ENCODE assay signal across 9 cellular contexts in the genomic region with DNA sequence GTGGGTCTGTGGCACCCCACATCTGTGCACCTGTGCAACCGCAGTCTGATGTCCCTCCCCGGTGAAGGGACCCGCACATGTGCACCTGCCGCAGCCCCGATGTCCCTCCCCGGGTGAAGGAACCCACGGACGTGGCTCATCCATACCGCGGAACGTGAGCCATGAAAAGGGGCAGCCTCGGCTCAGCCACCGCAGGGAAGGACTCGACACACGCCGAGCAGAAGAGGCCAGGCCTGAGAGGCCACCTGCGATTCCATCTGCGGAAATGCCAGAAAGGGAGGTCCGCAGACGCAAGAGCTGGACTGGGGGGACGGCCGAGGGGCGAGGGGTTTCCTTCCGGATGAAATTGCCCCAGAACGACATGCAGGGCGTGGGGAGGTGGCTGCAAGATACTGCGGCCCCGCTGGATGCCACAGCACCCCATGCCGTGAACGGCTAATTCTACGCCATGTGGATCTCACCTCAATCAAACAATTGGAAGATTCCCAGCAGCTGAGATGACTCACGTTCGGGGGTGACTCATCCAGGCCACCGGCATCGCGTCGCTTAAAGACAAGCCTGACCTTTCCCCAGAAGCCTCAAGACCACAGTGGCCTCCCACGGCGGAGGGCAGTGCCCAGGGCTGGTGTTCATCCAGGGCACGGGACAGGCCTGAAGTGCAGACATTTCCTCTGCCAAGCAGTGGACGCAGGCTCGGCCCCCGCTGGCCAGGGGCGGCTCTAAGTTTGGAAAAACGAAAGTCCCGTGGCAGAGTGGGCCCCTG. TPM values are rescaled to one million over a fixed set of nuclear protein-coding genes. Genes with fewer than 3 reads are reported as not detected.
DNase-seq lines count a peak whose midpoint lies in the region; ATAC-seq and TF ChIP-seq lines count a peak whose summit lies in the region.
"Had no signal": no experiment of that assay in that cellular context is flagged by ENCODE, and none has a peak within 500 bp of the region (broad histone marks: within the 10 kb centered on the region; RNA-seq: fewer than 3 reads in every experiment).

No MANE protein-coding gene starts in this region.

- peak; percentile 55 for DNase-seq in activated gamma-delta T cell treated with Interleukin-2 at 50 U/mL for 16 hours
- DNase-seq in activated gamma-delta T cell (lab: John Stamatoyannopoulos, UW), result no peak
- peak; percentile 58 to 66 (median 66) for DNase-seq in activated CD8-positive, alpha-beta memory T cell treated with anti-CD3 and anti-CD28 coated beads for 48 hours (ENCODE audit: low read depth in 2 of 3, low spot score in 2 of 3)
- DNase-seq in epithelial cell of proximal tubule (ENCODE audit: low read depth), result peak; percentile 51
- peak; percentile 64 to 77 for DNase-seq in stimulated activated CD4-positive, alpha-beta T cell treated with anti-CD3 and anti-CD28 coated beads, Interleukin-1b, Interleukin-23, amount 100 ng/mL, for 4 hours (ENCODE audit: low read depth in 2 of 2)
- DNase-seq in lower lobe of right lung, result no peak
- no peak for DNase-seq in Right ventricle myocardium superior

- intact Hi-C loops in lower lobe of right lung (cut with DNase I), result no loop called here
- intact Hi-C loops in Right ventricle myocardium superior (cut with DNase I), result no loop called here

- TF ChIP-seq CTCF in epithelial cell of proximal tubule (conservative IDR thresholded peaks at IDR 0.05; ENCODE audit: low read depth, low read length), result no peak
- TF ChIP-seq CTCF in lower lobe of right lung (IDR thresholded peaks at IDR 0.05), result no peak

- H3K27me3 ChIP-seq in lower lobe of right lung (ENCODE audit: low read depth), result peaks cover 31% of the 10 kb centered on the region

- H3K36me3 ChIP-seq in lower lobe of right lung, result no peaks in the 10 kb centered on the region

- no peak for ATAC-seq in lower lobe of right lung
- ATAC-seq in Right ventricle myocardium superior (ENCODE audit: poor library complexity), result no peak
- no peak for ATAC-seq in GM19467 (IDR thresholded peaks at IDR 0.05; ENCODE audit: unreplicated experiment)

- H3K4me3 ChIP-seq in epithelial cell of proximal tubule (ENCODE audit: low read depth, low read length) (no peak overlapping the region), lower lobe of right lung (no peak overlapping the region)

- no peak overlapping the region for H3K27ac ChIP-seq in lower lobe of right lung
- H3K27ac ChIP-seq: C4-2B had no signal

- H3K4me1 ChIP-seq in lower lobe of right lung, result no peaks in the 10 kb centered on the region

- H3K9me3 ChIP-seq in lower lobe of right lung, result no peaks in the 10 kb centered on the region

RNA-seq across cellular contexts. Expression of gene SOX8, which starts 21.0 kb away (rescaled TPM):
- total RNA-seq in epithelial cell of proximal tubule (not detected in 2 replicates), lower lobe of right lung (0.15 TPM), Right ventricle myocardium superior (1.0 TPM)

RNA-seq across cellular contexts. Expression of gene LMF1, which starts 31.8 kb away (rescaled TPM):
- total RNA-seq in epithelial cell of proximal tubule (2.6 and 8.2 TPM in 2 replicates), lower lobe of right lung (23.8 TPM), Right ventricle myocardium superior (5.6 TPM)

Comparison
In these comparisons a context has a peak if more than half of its experiments do, and no peak if none do; other contexts are left out.
1. DNase-seq: peak in activated gamma-delta T cell treated with Interleukin-2 at 50 U/mL for 16 hours (single experiment), activated CD8-positive, alpha-beta memory T cell treated with anti-CD3 and anti-CD28 coated beads for 48 hours (3 of 3), epithelial cell of proximal tubule (single experiment) and stimulated activated CD4-positive, alpha-beta T cell treated with anti-CD3 and anti-CD28 coated beads, Interleukin-1b, Interleukin-23, amount 100 ng/mL, for 4 hours (2 of 2); none in activated gamma-delta T cell (single experiment), lower lobe of right lung (single experiment) and Right ventricle myocardium superior (single experiment).